8 cellular contexts compared by ENCODE assay signal in the genomic region with DNA sequence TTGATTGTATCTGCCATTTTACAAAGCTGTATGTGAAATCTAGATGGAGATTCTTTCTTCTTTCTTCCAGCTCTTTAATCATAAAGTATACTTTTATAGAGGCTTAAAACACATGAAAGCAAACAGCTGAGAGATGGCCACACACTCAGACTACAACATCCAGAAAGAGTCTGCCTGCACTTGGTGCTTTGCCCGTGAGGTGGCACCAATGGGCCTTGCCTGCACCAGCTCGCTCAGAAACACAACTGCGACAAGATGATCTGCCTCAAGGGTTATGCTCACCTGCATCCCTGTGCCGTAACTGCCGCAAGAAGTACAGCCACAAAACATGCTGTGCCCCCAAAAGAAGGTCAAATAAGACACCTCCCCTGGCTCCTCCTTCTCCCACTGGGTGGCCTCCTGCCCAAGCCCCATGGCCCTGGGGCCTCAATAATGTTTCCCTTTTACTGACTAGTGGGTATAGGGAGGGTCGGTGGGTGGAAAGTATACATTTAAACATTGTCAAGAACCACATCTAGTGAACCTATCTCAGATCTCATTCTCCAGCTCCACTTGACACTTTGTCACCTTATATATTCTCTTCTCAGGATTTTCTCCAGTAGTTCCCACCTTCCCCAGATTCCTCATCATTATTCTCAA.
DNase-seq lines count a peak whose midpoint lies in the region; ATAC-seq and TF ChIP-seq lines count a peak whose summit lies in the region.

No MANE protein-coding gene starts in this region.

- DNase-seq in activated naive CD4-positive, alpha-beta T cell treated with anti-CD3 and anti-CD28 coated beads for 36 hours, result peak; percentile 5
- no peak for DNase-seq in activated naive CD4-positive, alpha-beta T cell treated with anti-CD3 and anti-CD28 coated beads, Interleukin-2, amount 50 U/mL, for 16 hours
- DNase-seq in WTC11 (ENCODE audit: low spot score) (peak; percentile 79), right cardiac atrium (peak in 2 of 3 donors; percentile 56 to 68), stromal cell of bone marrow (ENCODE audit: low read depth) (peak; percentile 6), PC-9 (no peak), COR-L47 (lab: John Stamatoyannopoulos, UW) (no peak)

- POLR2A ChIA-PET in WTC11 (lab: Charles Lee), result no interaction called here
- POLR2A ChIA-PET in PC-9 (lab: Charles Lee; ENCODE audit: unreplicated experiment), result no interaction called here

- no peaks in the 10 kb centered on the region for H3K27me3 Mint-ChIP-seq in activated naive CD4-positive, alpha-beta T cell treated with anti-CD3 and anti-CD28 coated beads for 36 hours (ENCODE audit: low read depth)
- no peaks in the 10 kb centered on the region for H3K27me3 Mint-ChIP-seq in WTC11 (ENCODE audit: low read depth)

- H3K27ac ChIP-seq in right cardiac atrium (ENCODE audit: low read length) (no peak overlapping the region), PC-9 (no peak overlapping the region)

- ATAC-seq in WTC11, result peak; percentile 99
- ATAC-seq in right cardiac atrium, result peak in 1 of 2 donors; percentile 55
- ATAC-seq in HG03565 (IDR thresholded peaks at IDR 0.05; ENCODE audit: unreplicated experiment), result no peak

- no peaks in the 10 kb centered on the region for H3K27me3 ChIP-seq in right cardiac atrium (ENCODE audit: control insufficient read depth, insufficient read depth)
- H3K27me3 ChIP-seq in PC-9 (ENCODE audit: insufficient read depth, low read depth), result no peaks in the 10 kb centered on the region

- H3K36me3 ChIP-seq in PC-9 (ENCODE audit: low read depth), result 0 out of 2 replicates have a peak, but pooled peaks cover 4% of the 10 kb centered on the region

- no peaks in the 10 kb centered on the region for H3K4me1 Mint-ChIP-seq in activated naive CD4-positive, alpha-beta T cell treated with anti-CD3 and anti-CD28 coated beads for 36 hours (ENCODE audit: low read depth)
- H3K4me1 Mint-ChIP-seq in WTC11, result peaks cover 16% of the 10 kb centered on the region

- no peak overlapping the region for H3K4me2 ChIP-seq in PC-9

- H2AFZ ChIP-seq in PC-9, result no peak overlapping the region

- no peaks in the 10 kb centered on the region for H3K79me2 ChIP-seq in PC-9 (ENCODE audit: low read depth)

- H3K36me3 Mint-ChIP-seq in activated naive CD4-positive, alpha-beta T cell treated with anti-CD3 and anti-CD28 coated beads for 36 hours (ENCODE audit: low read depth), result peaks cover 8% of the 10 kb centered on the region
- peaks cover 12% of the 10 kb centered on the region for H3K36me3 Mint-ChIP-seq in WTC11

- H3K4me3 Mint-ChIP-seq in activated naive CD4-positive, alpha-beta T cell treated with anti-CD3 and anti-CD28 coated beads for 36 hours, result no peak overlapping the region
- no peak overlapping the region for H3K4me3 Mint-ChIP-seq in WTC11

- H3K9me3 ChIP-seq in right cardiac atrium (ENCODE audit: control insufficient read depth, low read length) (no peaks in the 10 kb centered on the region), PC-9 (ENCODE audit: insufficient read depth, low read depth) (no peaks in the 10 kb centered on the region)

- no peaks in the 10 kb centered on the region for H4K20me1 ChIP-seq in PC-9 (ENCODE audit: insufficient read depth)

- H3K4me1 ChIP-seq in right cardiac atrium (ENCODE audit: control insufficient read depth, insufficient read depth, low read length) (no peaks in the 10 kb centered on the region), PC-9 (replicated peaks; ENCODE audit: insufficient read depth) (no peaks in the 10 kb centered on the region)

- no TSS peak for BruUV-seq in PC-9 (replicated peaks; lab: Mats Ljungman, UMichigan)

- no peak overlapping the region for H3K4me3 ChIP-seq in right cardiac atrium (ENCODE audit: low read length)
- no peak overlapping the region for H3K4me3 ChIP-seq in PC-9

- no peaks in the 10 kb centered on the region for H3F3A ChIP-seq in PC-9 (ENCODE audit: insufficient read depth, low read depth)

- H3K9me2 ChIP-seq in PC-9 (ENCODE audit: insufficient read depth), result no peaks in the 10 kb centered on the region

- 71% methylated on average over 6 of the region's 6 CpGs for WGBS in right cardiac atrium

- CTCF ChIA-PET in activated naive CD4-positive, alpha-beta T cell treated with anti-CD3 and anti-CD28 coated beads for 36 hours (lab: Charles Lee), result interaction anchor here (0.6 kb wide), 1 partner anchor 240 kb away, joined by 5 read pairs; no protein-coding TSS in a partner anchor
- CTCF ChIA-PET in WTC11 (lab: Charles Lee), result interaction anchor here (0.5 to 2.0 kb wide), 23 partner anchors 9 to 503 kb away, joined by 3 to 22 read pairs (median 4); partner anchors contain the start of gene DOCK7
- CTCF ChIA-PET in PC-9 (lab: Charles Lee), result no interaction called here

- no peaks in the 10 kb centered on the region for H3K9me3 Mint-ChIP-seq in activated naive CD4-positive, alpha-beta T cell treated with anti-CD3 and anti-CD28 coated beads for 36 hours
- H3K9me3 Mint-ChIP-seq in WTC11, result peaks cover 3% of the 10 kb centered on the region

- TF ChIP-seq CTCF in WTC11 (IDR thresholded peaks at IDR 0.05) (peak; percentile 69), PC-9 (conservative IDR thresholded peaks at IDR 0.05) (no peak)

- intact Hi-C loops in activated naive CD4-positive, alpha-beta T cell treated with anti-CD3 and anti-CD28 coated beads for 36 hours (cut with micrococcal nuclease), result no loop called here
- intact Hi-C loops in right cardiac atrium (cut with DNase I) (loop anchor here in 1 of 4 donors (10.0 kb wide), 1 partner anchor 214 kb away; no protein-coding TSS in a partner anchor), PC-9 (cut with micrococcal nuclease; ENCODE audit: unreplicated experiment) (no loop called here)

- no peak overlapping the region for H3K27ac Mint-ChIP-seq in activated naive CD4-positive, alpha-beta T cell treated with anti-CD3 and anti-CD28 coated beads for 36 hours
- H3K27ac Mint-ChIP-seq in WTC11, result no peak overlapping the region

TF ChIP-seq in WTC11, 78 proteins besides CTCF, POLR2A, EP300 and RAD21:
- TF ChIP-seq ZBTB21 (CRISPR knock-in tag; IDR thresholded peaks at IDR 0.05; ENCODE audit: borderline replicate concordance), result no peak
- TF ChIP-seq IRF1 (CRISPR knock-in tag; IDR thresholded peaks at IDR 0.05), result no peak
- TF ChIP-seq, protein P1, sequence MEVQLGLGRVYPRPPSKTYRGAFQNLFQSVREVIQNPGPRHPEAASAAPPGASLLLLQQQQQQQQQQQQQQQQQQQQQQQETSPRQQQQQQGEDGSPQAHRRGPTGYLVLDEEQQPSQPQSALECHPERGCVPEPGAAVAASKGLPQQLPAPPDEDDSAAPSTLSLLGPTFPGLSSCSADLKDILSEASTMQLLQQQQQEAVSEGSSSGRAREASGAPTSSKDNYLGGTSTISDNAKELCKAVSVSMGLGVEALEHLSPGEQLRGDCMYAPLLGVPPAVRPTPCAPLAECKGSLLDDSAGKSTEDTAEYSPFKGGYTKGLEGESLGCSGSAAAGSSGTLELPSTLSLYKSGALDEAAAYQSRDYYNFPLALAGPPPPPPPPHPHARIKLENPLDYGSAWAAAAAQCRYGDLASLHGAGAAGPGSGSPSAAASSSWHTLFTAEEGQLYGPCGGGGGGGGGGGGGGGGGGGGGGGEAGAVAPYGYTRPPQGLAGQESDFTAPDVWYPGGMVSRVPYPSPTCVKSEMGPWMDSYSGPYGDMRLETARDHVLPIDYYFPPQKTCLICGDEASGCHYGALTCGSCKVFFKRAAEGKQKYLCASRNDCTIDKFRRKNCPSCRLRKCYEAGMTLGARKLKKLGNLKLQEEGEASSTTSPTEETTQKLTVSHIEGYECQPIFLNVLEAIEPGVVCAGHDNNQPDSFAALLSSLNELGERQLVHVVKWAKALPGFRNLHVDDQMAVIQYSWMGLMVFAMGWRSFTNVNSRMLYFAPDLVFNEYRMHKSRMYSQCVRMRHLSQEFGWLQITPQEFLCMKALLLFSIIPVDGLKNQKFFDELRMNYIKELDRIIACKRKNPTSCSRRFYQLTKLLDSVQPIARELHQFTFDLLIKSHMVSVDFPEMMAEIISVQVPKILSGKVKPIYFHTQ (CRISPR knock-in tag; IDR thresholded peaks at IDR 0.05), result no peak
- no peak for TF ChIP-seq JUN (CRISPR knock-in tag; IDR thresholded peaks at IDR 0.05)
- TF ChIP-seq, protein P2, sequence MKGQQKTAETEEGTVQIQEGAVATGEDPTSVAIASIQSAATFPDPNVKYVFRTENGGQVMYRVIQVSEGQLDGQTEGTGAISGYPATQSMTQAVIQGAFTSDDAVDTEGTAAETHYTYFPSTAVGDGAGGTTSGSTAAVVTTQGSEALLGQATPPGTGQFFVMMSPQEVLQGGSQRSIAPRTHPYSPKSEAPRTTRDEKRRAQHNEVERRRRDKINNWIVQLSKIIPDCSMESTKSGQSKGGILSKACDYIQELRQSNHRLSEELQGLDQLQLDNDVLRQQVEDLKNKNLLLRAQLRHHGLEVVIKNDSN (CRISPR knock-in tag; IDR thresholded peaks at IDR 0.05), result no peak
- TF ChIP-seq, protein P3, sequence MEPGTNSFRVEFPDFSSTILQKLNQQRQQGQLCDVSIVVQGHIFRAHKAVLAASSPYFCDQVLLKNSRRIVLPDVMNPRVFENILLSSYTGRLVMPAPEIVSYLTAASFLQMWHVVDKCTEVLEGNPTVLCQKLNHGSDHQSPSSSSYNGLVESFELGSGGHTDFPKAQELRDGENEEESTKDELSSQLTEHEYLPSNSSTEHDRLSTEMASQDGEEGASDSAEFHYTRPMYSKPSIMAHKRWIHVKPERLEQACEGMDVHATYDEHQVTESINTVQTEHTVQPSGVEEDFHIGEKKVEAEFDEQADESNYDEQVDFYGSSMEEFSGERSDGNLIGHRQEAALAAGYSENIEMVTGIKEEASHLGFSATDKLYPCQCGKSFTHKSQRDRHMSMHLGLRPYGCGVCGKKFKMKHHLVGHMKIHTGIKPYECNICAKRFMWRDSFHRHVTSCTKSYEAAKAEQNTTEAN (CRISPR knock-in tag; IDR thresholded peaks at IDR 0.05), result no peak

Comparison
In these comparisons a context has a peak if more than half of its experiments do, and no peak if none do; other contexts are left out.
1. DNase-seq: peak in activated naive CD4-positive, alpha-beta T cell treated with anti-CD3 and anti-CD28 coated beads for 36 hours (single experiment), WTC11 (single experiment), right cardiac atrium (2 of 3) and stromal cell of bone marrow (single experiment); none in activated naive CD4-positive, alpha-beta T cell treated with anti-CD3 and anti-CD28 coated beads, Interleukin-2, amount 50 U/mL, for 16 hours (single experiment), PC-9 (0 of 2) and COR-L47 (single experiment).